In the genomic region with DNA sequence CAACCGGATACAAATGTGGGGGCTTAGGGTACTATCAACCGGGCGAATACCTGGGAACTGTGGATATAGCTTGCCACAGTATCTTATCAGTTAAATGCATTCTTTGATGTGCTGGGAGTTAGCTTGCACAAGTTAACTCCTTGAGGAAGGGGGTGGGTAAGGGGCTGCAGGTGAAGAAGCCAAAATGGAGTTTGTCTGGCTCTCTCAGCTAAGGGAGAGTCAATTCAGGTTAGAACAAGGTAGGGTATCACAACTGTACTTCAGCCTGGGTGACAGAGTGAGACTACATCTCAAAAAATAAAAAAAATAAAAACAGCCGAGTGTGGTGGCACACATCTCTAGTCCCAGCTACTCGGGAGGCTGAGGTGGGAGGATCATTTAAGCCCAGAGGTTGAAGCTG, we compare ENCODE assay signal across 40 cellular contexts. TPM values are rescaled to one million over a fixed set of nuclear protein-coding genes. Genes with fewer than 3 reads are reported as not detected.
DNase-seq lines count a peak whose midpoint lies in the region; ATAC-seq, FAIRE-seq and TF ChIP-seq lines count a peak whose summit lies in the region.
"Had no signal": no experiment of that assay in that cellular context is flagged by ENCODE, and none has a peak within 500 bp of the region (broad histone marks: within the 10 kb centered on the region; RNA-seq: fewer than 3 reads in every experiment).

No MANE protein-coding gene starts in this region.

- no peak for TF ChIP-seq EP300 in K562 (IDR thresholded peaks at IDR 0.05; ENCODE audit: low read length)

- H3K4ac ChIP-seq in mesendoderm (ENCODE audit: low read depth, low read length): no peak overlapping the region

- CTCF ChIA-PET in Caco-2 (lab: Charles Lee) (interaction anchor here (1.7 kb wide), 1 partner anchor 150 kb away, joined by 6 read pairs; no protein-coding TSS in a partner anchor), K562 (lab: Yijun Ruan, JAX; ENCODE audit: low intra/inter-chr PET ratio) (no interaction called here), GM10248 (lab: Yijun Ruan, JAX) (interaction anchor here (0.7 to 1.8 kb wide), 5 partner anchors 9 to 20 kb away, joined by 3 to 7 read pairs (median 3); no protein-coding TSS in a partner anchor)
- CTCF ChIA-PET in activated naive CD4-positive, alpha-beta T cell treated with anti-CD3 and anti-CD28 coated beads for 36 hours (lab: Charles Lee): interaction anchor here (1.4 kb wide), 1 partner anchor 10 kb away, joined by 5 read pairs; no protein-coding TSS in a partner anchor

- H3K4me3 Mint-ChIP-seq in Caco-2 (ENCODE audit: unreplicated experiment) (no peak overlapping the region), mesothelial cell of epicardium (no peak overlapping the region)
- H3K4me3 Mint-ChIP-seq in activated naive CD4-positive, alpha-beta T cell treated with anti-CD3 and anti-CD28 coated beads for 36 hours: no peak overlapping the region
- no peak overlapping the region for H3K4me3 Mint-ChIP-seq in activated T-cell treated with anti-CD3 and anti-CD28 coated beads, Interleukin-2, amount 50 U/mL, for 72 hours
- H3K4me3 Mint-ChIP-seq: B cell; CD14-positive monocyte; CD4-positive, alpha-beta memory T cell; CD4-positive, alpha-beta T cell; CD8-positive, alpha-beta memory T cell; CD8-positive, alpha-beta T cell had no signal

- no peak overlapping the region for H2BK15ac ChIP-seq in mesendoderm (replicated peaks; ENCODE audit: low read depth)

- no peak overlapping the region for H3K18ac ChIP-seq in mesendoderm (ENCODE audit: low read length)

- no peak overlapping the region for H4K5ac ChIP-seq in mesendoderm (ENCODE audit: low read length)

- H2BK120ac ChIP-seq in mesendoderm (ENCODE audit: low read depth, low read length): no peak overlapping the region

- H3K36me3 ChIP-seq in Caco-2 (ENCODE audit: control insufficient read depth, insufficient read depth, low read length): no peaks in the 10 kb centered on the region
- H3K36me3 ChIP-seq in K562 (ENCODE audit: control insufficient read depth, insufficient read depth, low read length): no peaks in the 10 kb centered on the region
- no peaks in the 10 kb centered on the region for H3K36me3 ChIP-seq in mesendoderm (ENCODE audit: control insufficient read depth, insufficient read depth, low read length)
- H3K36me3 ChIP-seq: BE2C; BLaER1; BLaER1 treated with 17β-estradiol and CSF1 and Interleukin-3, amounts not matched to agents 10 nM and 100 nM had no signal

- no peaks in the 10 kb centered on the region for H3K27me3 ChIP-seq in Caco-2 (replicated peaks; ENCODE audit: control insufficient read depth, insufficient read depth, low read length)
- no peaks in the 10 kb centered on the region for H3K27me3 ChIP-seq in K562 (ENCODE audit: control insufficient read depth in 2 of 2, insufficient read depth in 2 of 2, low read length in 2 of 2)
- no peaks in the 10 kb centered on the region for H3K27me3 ChIP-seq in mesendoderm (ENCODE audit: insufficient read depth, low read length, poor library complexity)
- H3K27me3 ChIP-seq: BE2C; BLaER1; BLaER1 treated with 17β-estradiol and CSF1 and Interleukin-3, amounts not matched to agents 10 nM and 100 nM had no signal

- H3K9me3 ChIP-seq in Caco-2 (no peaks in the 10 kb centered on the region), K562 (replicated peaks; ENCODE audit: control insufficient read depth, insufficient read depth, low read depth, low read length) (peaks cover 3% of the 10 kb centered on the region)
- H3K9me3 ChIP-seq: A549, BE2C had no signal

- H3K9me3 Mint-ChIP-seq in Caco-2 (ENCODE audit: unreplicated experiment) (no peaks in the 10 kb centered on the region), mesothelial cell of epicardium (peaks cover 10% of the 10 kb centered on the region)
- peaks cover 12% of the 10 kb centered on the region for H3K9me3 Mint-ChIP-seq in activated naive CD4-positive, alpha-beta T cell treated with anti-CD3 and anti-CD28 coated beads for 36 hours
- peaks cover 2 to 8% of the 10 kb centered on the region in 2 donors for H3K9me3 Mint-ChIP-seq in activated T-cell treated with anti-CD3 and anti-CD28 coated beads, Interleukin-2, amount 50 U/mL, for 72 hours

- WGBS in K562 (ENCODE audit: insufficient coverage, low coverage, missing lambda C conversion rate): 32% methylated on average over 5 of the region's 5 CpGs
- WGBS in mesendoderm (ENCODE audit: extremely low coverage, insufficient coverage, low lambda C conversion rate): no CpG with 5 or more reads among the region's 5 CpGs

- H3K4me1 ChIP-seq in Caco-2 (peaks cover 55% of the 10 kb centered on the region), K562 (replicated peaks in 1 of 2; ENCODE audit: control insufficient read depth in 2 of 2, insufficient read depth in 2 of 2, low read length in 2 of 2) (peaks cover 8 to 33% of the 10 kb centered on the region in 2 experiments), mesendoderm (ENCODE audit: control insufficient read depth, low read depth, low read length) (no peaks in the 10 kb centered on the region)
- H3K4me1 ChIP-seq: A549; BE2C; BLaER1; BLaER1 treated with 17β-estradiol and CSF1 and Interleukin-3, amounts not matched to agents 10 nM and 100 nM had no signal

- H2BK5ac ChIP-seq in mesendoderm (ENCODE audit: low read length): no peak overlapping the region

- no peaks in the 10 kb centered on the region for H4K20me1 ChIP-seq in K562 (replicated peaks; ENCODE audit: control insufficient read depth, insufficient read depth, low read length)
- H4K20me1 ChIP-seq: BLaER1; BLaER1 treated with 17β-estradiol and CSF1 and Interleukin-3, amounts not matched to agents 10 nM and 100 nM had no signal

- no peak for ATAC-seq in K562
- ATAC-seq in activated T-cell treated with anti-CD3 and anti-CD28 coated beads, Interleukin-2, amount 50 U/mL, for 72 hours (replicated peaks in 1 of 2): no peak
- ATAC-seq: A549; CD8-positive, alpha-beta T cell had no signal

- POLR2A ChIA-PET in Caco-2 (lab: Charles Lee): no interaction called here
- POLR2A ChIA-PET in K562 (lab: Yijun Ruan, JAX): interaction anchor here (1.1 to 2.4 kb wide), 3 partner anchors 10 to 12 kb away, joined by 3 to 11 read pairs (median 6); a partner anchor contains a TSS
- POLR2A ChIA-PET in GM10248 (lab: Yijun Ruan, JAX): no interaction called here

- peak overlapping the region; percentile 49 for H3K27ac Mint-ChIP-seq in Caco-2 (ENCODE audit: unreplicated experiment)
- H3K27ac Mint-ChIP-seq in mesothelial cell of epicardium: peak overlapping the region; percentile 47
- H3K27ac Mint-ChIP-seq in activated naive CD4-positive, alpha-beta T cell treated with anti-CD3 and anti-CD28 coated beads for 36 hours: no peak overlapping the region
- no peak overlapping the region for H3K27ac Mint-ChIP-seq in activated T-cell treated with anti-CD3 and anti-CD28 coated beads, Interleukin-2, amount 50 U/mL, for 72 hours
- H3K27ac Mint-ChIP-seq: B cell; CD4-positive, alpha-beta memory T cell; CD4-positive, alpha-beta T cell; CD4-positive, CD25-positive, alpha-beta regulatory T cell; CD8-positive, alpha-beta T cell had no signal

- no peaks in the 10 kb centered on the region for H3K79me1 ChIP-seq in mesendoderm (ENCODE audit: low read length)

- peak; percentile 21 to 50 for DNase-seq in Caco-2
- DNase-seq in K562 (ENCODE audit: extremely low read depth in 1 of 4, low spot score in 3 of 4): no peak
- peak; percentile 20 for DNase-seq in mesendoderm
- no peak for DNase-seq in mesothelial cell of epicardium (ENCODE audit: low spot score in 2 of 2, unreplicated experiment in 2 of 2)
- DNase-seq in activated naive CD4-positive, alpha-beta T cell treated with anti-CD3 and anti-CD28 coated beads for 36 hours: no peak
- DNase-seq in GM10248 (ENCODE audit: extremely low spot score): no peak
- DNase-seq in activated T-cell treated with anti-CD3 and anti-CD28 coated beads, Interleukin-2, amount 50 U/mL, for 72 hours: no peak
- no peak for DNase-seq in DMS79 treated with DMSO at 0.1 percent for 48 hours (lab: John Stamatoyannopoulos, UW)
- DNase-seq: 8988T; ACHN; AML-193; BE2C; C1 segment of cervical spinal cord; Calu3; CD4-positive, alpha-beta memory T cell; CD4-positive, alpha-beta T cell; CD4-positive, CD25-positive, alpha-beta regulatory T cell; CD8-positive, alpha-beta memory T cell; CD8-positive, alpha-beta T cell; COR-L47; DMS 273 treated with DMSO at 0.1 percent for 48 hours; DMS153; DMS53; DMS79; DND-41; EL had no signal

- intact Hi-C loops in Caco-2 (cut with micrococcal nuclease; ENCODE audit: unreplicated experiment): loop anchor here (2.0 kb wide), 1 partner anchor 17 kb away; no protein-coding TSS in a partner anchor
- intact Hi-C loops in K562 (cut with micrococcal nuclease): loop anchor here (2.0 kb wide), 1 partner anchor 77 kb away; no protein-coding TSS in a partner anchor
- intact Hi-C loops in activated naive CD4-positive, alpha-beta T cell treated with anti-CD3 and anti-CD28 coated beads for 36 hours (cut with micrococcal nuclease): no loop called here

- in situ Hi-C loops in K562 (cut with MboI): no loop called here

- H3K56ac ChIP-seq in mesendoderm (ENCODE audit: low read length): no peak overlapping the region

- no peak overlapping the region for H2AFZ ChIP-seq in K562 (ENCODE audit: low read depth, low read length)

- no peaks in the 10 kb centered on the region for H3K36me3 Mint-ChIP-seq in Caco-2 (ENCODE audit: insufficient read depth, unreplicated experiment)
- peaks cover 6% of the 10 kb centered on the region for H3K36me3 Mint-ChIP-seq in mesothelial cell of epicardium
- H3K36me3 Mint-ChIP-seq in activated naive CD4-positive, alpha-beta T cell treated with anti-CD3 and anti-CD28 coated beads for 36 hours (ENCODE audit: low read depth): peaks cover 5% of the 10 kb centered on the region
- peaks cover 3 to 5% of the 10 kb centered on the region in 2 donors for H3K36me3 Mint-ChIP-seq in activated T-cell treated with anti-CD3 and anti-CD28 coated beads, Interleukin-2, amount 50 U/mL, for 72 hours (ENCODE audit: insufficient read depth in 2 of 2)
- H3K36me3 Mint-ChIP-seq: CD14-positive monocyte had no signal

- no peaks in the 10 kb centered on the region for H3K27me3 Mint-ChIP-seq in Caco-2 (ENCODE audit: insufficient read depth, unreplicated experiment)
- peaks cover 13% of the 10 kb centered on the region for H3K27me3 Mint-ChIP-seq in mesothelial cell of epicardium (ENCODE audit: low read depth)
- no peaks in the 10 kb centered on the region for H3K27me3 Mint-ChIP-seq in activated naive CD4-positive, alpha-beta T cell treated with anti-CD3 and anti-CD28 coated beads for 36 hours (ENCODE audit: low read depth)
- no peaks in the 10 kb centered on the region for H3K27me3 Mint-ChIP-seq in activated T-cell treated with anti-CD3 and anti-CD28 coated beads, Interleukin-2, amount 50 U/mL, for 72 hours (ENCODE audit: low read depth)
- H3K27me3 Mint-ChIP-seq: B cell; CD4-positive, alpha-beta memory T cell; CD4-positive, alpha-beta T cell had no signal

- H3K4me2 ChIP-seq in K562 (ENCODE audit: insufficient read depth, low read length) (no peak overlapping the region), mesendoderm (ENCODE audit: low read length) (no peak overlapping the region)
- H3K4me2 ChIP-seq: A549; BLaER1; BLaER1 treated with 17β-estradiol and CSF1 and Interleukin-3, amounts not matched to agents 10 nM and 100 nM had no signal

- no peaks in the 10 kb centered on the region for H3K79me2 ChIP-seq in K562 (ENCODE audit: control insufficient read depth, insufficient read depth, low read length)
- no peaks in the 10 kb centered on the region for H3K79me2 ChIP-seq in mesendoderm (ENCODE audit: control insufficient read depth, insufficient read depth, low read length)

- H3K27ac ChIP-seq in K562 (ENCODE audit: extremely low read depth, low read depth, low read length): no peak overlapping the region
- H3K27ac ChIP-seq in mesendoderm (ENCODE audit: low read depth, low read length): no peak overlapping the region
- H3K27ac ChIP-seq: 22Rv1; A549; BLaER1; BLaER1 treated with 17β-estradiol and CSF1 and Interleukin-3, amounts not matched to agents 10 nM and 100 nM; C4-2B had no signal

- H3K4me1 Mint-ChIP-seq in Caco-2 (ENCODE audit: low read depth, unreplicated experiment): peaks cover 33% of the 10 kb centered on the region
- peaks cover 15% of the 10 kb centered on the region for H3K4me1 Mint-ChIP-seq in mesothelial cell of epicardium
- H3K4me1 Mint-ChIP-seq in activated naive CD4-positive, alpha-beta T cell treated with anti-CD3 and anti-CD28 coated beads for 36 hours (ENCODE audit: low read depth): peaks cover 3% of the 10 kb centered on the region
- H3K4me1 Mint-ChIP-seq in activated T-cell treated with anti-CD3 and anti-CD28 coated beads, Interleukin-2, amount 50 U/mL, for 72 hours (ENCODE audit: low read depth): peaks cover 26% of the 10 kb centered on the region
- H3K4me1 Mint-ChIP-seq: B cell; CD8-positive, alpha-beta memory T cell had no signal

- BruUV-seq in Caco-2 (replicated peaks; lab: Mats Ljungman, UMichigan) (no TSS peak), K562 (replicated peaks; lab: Mats Ljungman, UMichigan) (no TSS peak)

- no peaks in the 10 kb centered on the region for H3K9me1 ChIP-seq in K562 (ENCODE audit: control insufficient read depth, insufficient read depth, low read length)

- no peak for FAIRE-seq in K562 (lab: Jason Lieb, UNC)
- FAIRE-seq: A204.1, A549, D721Med had no signal

- H3K9ac ChIP-seq in K562 (ENCODE audit: insufficient read depth in 1 of 2, low read depth in 2 of 2, low read length in 2 of 2) (no peak overlapping the region), mesendoderm (ENCODE audit: low read length) (no peak overlapping the region)
- H3K9ac ChIP-seq: BLaER1; BLaER1 treated with 17β-estradiol and CSF1 and Interleukin-3, amounts not matched to agents 10 nM and 100 nM had no signal

- no peak overlapping the region for H4K8ac ChIP-seq in mesendoderm (ENCODE audit: low read depth, low read length)

- no peak overlapping the region for H2AK5ac ChIP-seq in mesendoderm (ENCODE audit: low read length)

- TF ChIP-seq POLR2A in K562 (conservative IDR thresholded peaks at IDR 0.05): no peak

- TF ChIP-seq RAD21 in K562 (CRISPR knock-in tag; conservative IDR thresholded peaks at IDR 0.05 in 1 of 2, IDR thresholded peaks at IDR 0.05 in 1 of 2): no peak

- H3K4me3 ChIP-seq in Caco-2 (ENCODE audit: low read depth, low read length) (no peak overlapping the region), K562 (no peak overlapping the region), mesendoderm (ENCODE audit: low read length) (no peak overlapping the region)
- H3K4me3 ChIP-seq: A549; BLaER1; BLaER1 treated with 17β-estradiol and CSF1 and Interleukin-3, amounts not matched to agents 10 nM and 100 nM had no signal

- H3K23ac ChIP-seq in mesendoderm (ENCODE audit: low read length): no peak overlapping the region

- TF ChIP-seq CTCF in Caco-2 (IDR thresholded peaks at IDR 0.05; ENCODE audit: insufficient read depth in 1 of 2, low read depth in 1 of 2, low read length in 1 of 2, severe bottlenecking in 1 of 2, unreplicated experiment in 1 of 2) (no peak), K562 (IDR thresholded peaks at IDR 0.05 in 2 of 3, conservative IDR thresholded peaks at IDR 0.05 in 1 of 3; ENCODE audit: insufficient read depth in 2 of 3, low read depth in 1 of 3, low read length in 3 of 3) (no peak), mesothelial cell of epicardium (IDR thresholded peaks at IDR 0.05; ENCODE audit: unreplicated experiment) (no peak), GM10248 (IDR thresholded peaks at IDR 0.05; ENCODE audit: control extremely low read depth, extremely low read depth, low read depth, missing control alignments) (no peak)

RNA-seq across cellular contexts. Expression of a gene that starts 8.5 kb away (rescaled TPM):
- total RNA-seq in Caco-2 (2022) (7.3 and 8.3 TPM in 2 replicates), K562 (2014; rRNA removed) (0.09 TPM in 1 of 2 replicates, not detected in the other), K562 (2014; rRNA removed; fragmentation: Illumina TruSeq; extraction: Trizol) (0.15 TPM in 1 of 2 replicates, not detected in the other), K562 (2015; rRNA removed; fragmentation: Illumina TruSeq; extraction: Trizol) (not detected in 2 replicates), K562 (2021) (0.09 TPM in 1 of 2 replicates, not detected in the other), mesothelial cell of epicardium (0.09 to 0.11 TPM in 2 of 3 replicates, not detected in the other)
- not detected in 2 replicates for total RNA-seq in K562 (2011; cell fraction: chromatin; rRNA removed; ENCODE audit: low replicate concordance)
- total RNA-seq in K562 (2011; cell fraction: nucleolus; rRNA removed): not detected in 2 replicates
- not detected in 2 replicates for total RNA-seq in K562 (2011; cell fraction: nucleoplasm; rRNA removed)
- polyA plus RNA-seq in K562 (2011; rRNA removed) (0.04 TPM in 2 replicates), K562 (2014; fragmentation: Illumina TruSeq; extraction: Trizol) (0.06 TPM in 1 of 2 replicates, not detected in the other), K562 (2014; fragmentation: Nextera tagmentation; extraction: Ambion mirVana) (under 1 TPM in 1 of 2 experiments, not detected in 1; 0.01 TPM), K562 (2014; rRNA removed) (not detected in 2 replicates)
- 0.01 TPM in 1 of 2 replicates, not detected in the other for polyA plus RNA-seq in K562 (2011; cell fraction: cytosol; rRNA removed)
- polyA plus RNA-seq in K562 (2011; cell fraction: nucleus; rRNA removed): not detected in 2 replicates
- 0.04 and 0.05 TPM in 2 replicates for polyA plus RNA-seq in K562 (2012)
- not detected in 2 replicates for polyA minus RNA-seq in K562 (2011; rRNA and poly(A)+ RNA removed)
- polyA minus RNA-seq in K562 (2011; cell fraction: cytosol; rRNA and poly(A)+ RNA removed): not detected in 2 replicates
- polyA minus RNA-seq in K562 (2011; cell fraction: nucleus; rRNA and poly(A)+ RNA removed): not detected in 2 replicates
- polyA plus RNA-seq in mesendoderm (2013, experiment 1 of 2): 0.08 TPM
- polyA plus RNA-seq in mesendoderm (2013, experiment 2 of 2): 0.07 TPM
- total RNA-seq in activated naive CD4-positive, alpha-beta T cell treated with anti-CD3 and anti-CD28 coated beads for 36 hours: under 1 TPM; 0.07 to 0.10 TPM
- total RNA-seq in activated T-cell treated with anti-CD3 and anti-CD28 coated beads, Interleukin-2, amount 50 U/mL, for 72 hours: under 1 TPM in 1 of 2 donors, not detected in 1; 0.10 TPM
- total RNA-seq: A172; A673; Calu3; CD4-positive, alpha-beta memory T cell; CD4-positive, alpha-beta T cell; CD4-positive, CD25-positive, alpha-beta regulatory T cell; CD8-positive, alpha-beta T cell; Daoy; G401 had no signal
- polyA plus RNA-seq: A549; BJ; CD14-positive monocyte; CD8-positive, alpha-beta memory T cell had no signal

RNA-seq across cellular contexts. Expression of a gene that starts 33.8 kb away (rescaled TPM):
- total RNA-seq in Caco-2 (2022) (13.9 and 15.0 TPM in 2 replicates), K562 (2014; rRNA removed) (6.7 and 6.8 TPM in 2 replicates), K562 (2014; rRNA removed; fragmentation: Illumina TruSeq; extraction: Trizol) (17.2 and 17.6 TPM in 2 replicates), K562 (2015; rRNA removed; fragmentation: Illumina TruSeq; extraction: Trizol) (15.9 and 16.2 TPM in 2 replicates), K562 (2021) (13.0 and 13.5 TPM in 2 replicates), mesothelial cell of epicardium (27.2 to 30.5 TPM (median 29.2 TPM) in 3 replicates)
- total RNA-seq in K562 (2011; cell fraction: chromatin; rRNA removed; ENCODE audit: low replicate concordance): 41.4 and 45.8 TPM in 2 replicates
- 30.1 and 32.4 TPM in 2 replicates for total RNA-seq in K562 (2011; cell fraction: nucleolus; rRNA removed)
- 28.4 and 29.5 TPM in 2 replicates for total RNA-seq in K562 (2011; cell fraction: nucleoplasm; rRNA removed)
- polyA plus RNA-seq in K562 (2011; rRNA removed) (18.9 and 23.2 TPM in 2 replicates), K562 (2014; fragmentation: Illumina TruSeq; extraction: Trizol) (19.4 and 22.1 TPM in 2 replicates), K562 (2014; fragmentation: Nextera tagmentation; extraction: Ambion mirVana) (10 to 100 TPM in 1 of 2 experiments, 1 to 10 TPM in 1; 7.0 to 16.4 TPM), K562 (2014; rRNA removed) (18.0 and 21.7 TPM in 2 replicates)
- polyA plus RNA-seq in K562 (2011; cell fraction: cytosol; rRNA removed): 13.3 and 16.1 TPM in 2 replicates
- polyA plus RNA-seq in K562 (2011; cell fraction: nucleus; rRNA removed): 33.9 and 39.5 TPM in 2 replicates
- polyA plus RNA-seq in K562 (2012): 12.6 and 22.3 TPM in 2 replicates
- polyA minus RNA-seq in K562 (2011; rRNA and poly(A)+ RNA removed): 22.7 and 32.0 TPM in 2 replicates
- 6.4 and 8.2 TPM in 2 replicates for polyA minus RNA-seq in K562 (2011; cell fraction: cytosol; rRNA and poly(A)+ RNA removed)
- 11.0 and 19.7 TPM in 2 replicates for polyA minus RNA-seq in K562 (2011; cell fraction: nucleus; rRNA and poly(A)+ RNA removed)
- polyA plus RNA-seq in mesendoderm (2013, experiment 1 of 2): 8.8 TPM
- 8.8 TPM for polyA plus RNA-seq in mesendoderm (2013, experiment 2 of 2)
- 10 to 100 TPM; 16.0 TPM for total RNA-seq in activated naive CD4-positive, alpha-beta T cell treated with anti-CD3 and anti-CD28 coated beads for 36 hours
- total RNA-seq in activated T-cell treated with anti-CD3 and anti-CD28 coated beads, Interleukin-2, amount 50 U/mL, for 72 hours: 10 to 100 TPM; 24.3 to 25.7 TPM

RNA-seq across cellular contexts. Expression of a gene that starts 46.6 kb away (rescaled TPM):
- total RNA-seq in Caco-2 (2022): 29.6 and 30.8 TPM in 2 replicates
- 23.4 and 44.5 TPM in 2 replicates for total RNA-seq in K562 (2011; cell fraction: chromatin; rRNA removed; ENCODE audit: low replicate concordance)
- 13.5 and 15.3 TPM in 2 replicates for total RNA-seq in K562 (2011; cell fraction: nucleolus; rRNA removed)
- total RNA-seq in K562 (2011; cell fraction: nucleoplasm; rRNA removed): 28.3 and 34.4 TPM in 2 replicates
- 71.8 and 87.5 TPM in 2 replicates for total RNA-seq in K562 (2014; rRNA removed)
- total RNA-seq in K562 (2014; rRNA removed; fragmentation: Illumina TruSeq; extraction: Trizol): 134 and 145 TPM in 2 replicates
- 100 and 102 TPM in 2 replicates for total RNA-seq in K562 (2015; rRNA removed; fragmentation: Illumina TruSeq; extraction: Trizol)
- 78.8 and 79.9 TPM in 2 replicates for total RNA-seq in K562 (2021)
- 95.4 and 111 TPM in 2 replicates for polyA plus RNA-seq in K562 (2011; rRNA removed)
- 35.3 and 57.4 TPM in 2 replicates for polyA plus RNA-seq in K562 (2011; cell fraction: cytosol; rRNA removed)
- polyA plus RNA-seq in K562 (2011; cell fraction: nucleus; rRNA removed): 24.5 and 38.9 TPM in 2 replicates
- polyA plus RNA-seq in K562 (2012): 65.4 and 94.0 TPM in 2 replicates
- polyA plus RNA-seq in K562 (2014; fragmentation: Illumina TruSeq; extraction: Trizol): 97.0 and 104 TPM in 2 replicates
- polyA plus RNA-seq in K562 (2014; fragmentation: Nextera tagmentation; extraction: Ambion mirVana): 10 to 100 TPM; 35.4 to 41.1 TPM
- polyA plus RNA-seq in K562 (2014; rRNA removed): 92.2 and 94.1 TPM in 2 replicates
- polyA minus RNA-seq in K562 (2011; rRNA and poly(A)+ RNA removed): 76.2 and 81.4 TPM in 2 replicates
- polyA minus RNA-seq in K562 (2011; cell fraction: cytosol; rRNA and poly(A)+ RNA removed): 32.2 and 35.4 TPM in 2 replicates
- polyA minus RNA-seq in K562 (2011; cell fraction: nucleus; rRNA and poly(A)+ RNA removed): 8.2 and 16.9 TPM in 2 replicates
- polyA plus RNA-seq in mesendoderm (2013, experiment 1 of 2): 28.8 TPM
- 30.9 TPM for polyA plus RNA-seq in mesendoderm (2013, experiment 2 of 2)
- total RNA-seq in mesothelial cell of epicardium: 49.4 to 60.5 TPM (median 54.1 TPM) in 3 replicates
- 10 to 100 TPM; 70.4 to 73.2 TPM for total RNA-seq in activated naive CD4-positive, alpha-beta T cell treated with anti-CD3 and anti-CD28 coated beads for 36 hours
- total RNA-seq in activated T-cell treated with anti-CD3 and anti-CD28 coated beads, Interleukin-2, amount 50 U/mL, for 72 hours: 10 to 100 TPM; 84.7 to 90.9 TPM

RNA-seq across cellular contexts. Expression of a gene that starts 51.3 kb away (rescaled TPM):
- 0.32 and 0.98 TPM in 2 replicates for total RNA-seq in Caco-2 (2022)
- 19.6 and 24.0 TPM in 2 replicates for total RNA-seq in K562 (2011; cell fraction: chromatin; rRNA removed; ENCODE audit: low replicate concordance)
- 4.6 and 4.8 TPM in 2 replicates for total RNA-seq in K562 (2011; cell fraction: nucleolus; rRNA removed)
- 16.4 and 24.1 TPM in 2 replicates for total RNA-seq in K562 (2011; cell fraction: nucleoplasm; rRNA removed)
- 0.45 and 1.0 TPM in 2 replicates for total RNA-seq in K562 (2014; rRNA removed)
- 1.2 and 1.4 TPM in 2 replicates for total RNA-seq in K562 (2014; rRNA removed; fragmentation: Illumina TruSeq; extraction: Trizol)
- total RNA-seq in K562 (2015; rRNA removed; fragmentation: Illumina TruSeq; extraction: Trizol): 0.98 and 1.3 TPM in 2 replicates
- total RNA-seq in K562 (2021): 1.4 and 1.5 TPM in 2 replicates
- 3.5 and 7.6 TPM in 2 replicates for polyA plus RNA-seq in K562 (2011; rRNA removed)
- polyA plus RNA-seq in K562 (2011; cell fraction: cytosol; rRNA removed): 0.51 and 1.6 TPM in 2 replicates
- 24.8 and 44.0 TPM in 2 replicates for polyA plus RNA-seq in K562 (2011; cell fraction: nucleus; rRNA removed)
- polyA plus RNA-seq in K562 (2012): 1.1 and 3.0 TPM in 2 replicates
- 0.71 and 1.00 TPM in 2 replicates for polyA plus RNA-seq in K562 (2014; fragmentation: Illumina TruSeq; extraction: Trizol)
- polyA plus RNA-seq in K562 (2014; fragmentation: Nextera tagmentation; extraction: Ambion mirVana): under 1 TPM; 0.21 to 0.41 TPM
- polyA plus RNA-seq in K562 (2014; rRNA removed): 1.1 and 1.3 TPM in 2 replicates
- 5.6 and 15.4 TPM in 2 replicates for polyA minus RNA-seq in K562 (2011; rRNA and poly(A)+ RNA removed)
- 0.19 and 0.82 TPM in 2 replicates for polyA minus RNA-seq in K562 (2011; cell fraction: cytosol; rRNA and poly(A)+ RNA removed)
- 3.4 and 18.0 TPM in 2 replicates for polyA minus RNA-seq in K562 (2011; cell fraction: nucleus; rRNA and poly(A)+ RNA removed)
- 0.13 TPM for polyA plus RNA-seq in mesendoderm (2013, experiment 1 of 2)
- polyA plus RNA-seq in mesendoderm (2013, experiment 2 of 2): 0.15 TPM
- 15.4 to 17.2 TPM (median 16.3 TPM) in 3 replicates for total RNA-seq in mesothelial cell of epicardium
- total RNA-seq in activated naive CD4-positive, alpha-beta T cell treated with anti-CD3 and anti-CD28 coated beads for 36 hours: 10 to 100 TPM; 40.4 to 40.8 TPM
- total RNA-seq in activated T-cell treated with anti-CD3 and anti-CD28 coated beads, Interleukin-2, amount 50 U/mL, for 72 hours: 10 to 100 TPM; 35.9 to 38.3 TPM

Comparison
In these comparisons a context has a peak if more than half of its experiments do, and no peak if none do; other contexts are left out.
1. DNase-seq: peak in Caco-2 (2 of 2) and mesendoderm (single experiment); none in K562 (0 of 4), mesothelial cell of epicardium (0 of 2), activated naive CD4-positive, alpha-beta T cell treated with anti-CD3 and anti-CD28 coated beads for 36 hours (single experiment), GM10248 (single experiment), activated T-cell treated with anti-CD3 and anti-CD28 coated beads, Interleukin-2, amount 50 U/mL, for 72 hours (0 of 2) and DMS79 treated with DMSO at 0.1 percent for 48 hours (single experiment).
2. H3K27ac Mint-ChIP-seq: peak in Caco-2 (single experiment) and mesothelial cell of epicardium (single experiment); none in activated naive CD4-positive, alpha-beta T cell treated with anti-CD3 and anti-CD28 coated beads for 36 hours (single experiment) and activated T-cell treated with anti-CD3 and anti-CD28 coated beads, Interleukin-2, amount 50 U/mL, for 72 hours (single experiment).